9 cellular contexts compared by ENCODE assay signal in the genomic region with DNA sequence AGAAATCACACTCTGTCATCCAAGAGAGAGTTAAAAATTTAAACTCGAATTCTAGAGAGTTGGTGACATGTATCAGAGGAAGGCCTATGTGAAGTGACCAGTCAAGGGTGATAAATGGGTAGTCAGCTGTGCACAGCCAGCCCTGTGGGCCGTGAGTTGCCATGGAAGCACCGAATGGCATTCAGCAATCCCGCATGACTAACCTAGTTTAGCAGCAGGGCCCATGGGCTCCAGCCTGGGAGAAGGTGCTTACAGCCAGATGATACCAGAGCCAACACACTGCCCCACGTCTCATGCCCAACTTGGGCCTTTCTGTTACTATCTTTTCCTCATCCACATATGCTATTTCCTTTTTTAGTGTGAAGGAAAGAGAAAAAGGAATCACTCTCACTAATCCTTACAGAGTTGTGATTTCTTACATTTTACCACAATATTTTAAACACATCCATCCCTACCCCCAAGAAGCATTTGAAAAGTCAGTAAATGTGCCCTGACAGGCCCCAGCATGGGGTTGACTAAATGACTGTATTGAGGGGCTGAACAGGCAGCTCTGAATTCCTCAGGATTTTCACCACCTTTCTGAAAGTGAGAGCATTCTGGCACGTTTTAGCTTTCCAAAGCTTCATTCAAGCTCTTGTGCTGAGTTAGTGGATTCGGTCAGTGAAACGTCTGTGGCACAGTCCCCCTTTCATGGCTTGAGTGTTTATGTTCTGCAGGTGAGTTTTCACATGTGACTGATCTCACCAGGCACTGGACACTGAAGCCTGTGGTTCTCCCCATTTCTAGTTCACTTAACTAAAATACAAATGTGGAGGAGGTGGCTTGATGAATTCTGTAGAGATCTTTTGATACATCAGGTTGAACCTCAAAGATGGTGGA.
DNase-seq lines count a peak whose midpoint lies in the region; ATAC-seq lines count a peak whose summit lies in the region.
"Had no signal": no experiment of that assay in that cellular context is flagged by ENCODE, and none has a peak within 500 bp of the region (broad histone marks: within the 10 kb centered on the region; RNA-seq: fewer than 3 reads in every experiment).

No MANE protein-coding gene starts in this region.

- no peak overlapping the region for H3K4me3 ChIP-seq in muscle layer of duodenum (ENCODE audit: low read depth in 1 of 2, low read length in 2 of 2)
- no peak overlapping the region for H3K4me3 ChIP-seq in effector memory CD4-positive, alpha-beta T cell (ENCODE audit: insufficient read depth, low read depth, low read length, poor library complexity, severe bottlenecking)
- H3K4me3 ChIP-seq: PC-9 had no signal

- H3K27ac ChIP-seq in muscle layer of duodenum (ENCODE audit: low read length), result peak overlapping the region; percentile 90
- no peak overlapping the region for H3K27ac ChIP-seq in effector memory CD4-positive, alpha-beta T cell (ENCODE audit: insufficient read depth, low read length, poor library complexity, severe bottlenecking)
- H3K27ac ChIP-seq: PC-9 had no signal

- peak; percentile 37 for ATAC-seq in HG02642 (IDR thresholded peaks at IDR 0.05; ENCODE audit: poor library complexity, unreplicated experiment)
- peak; percentile 73 for ATAC-seq in esophagus mucosa
- no peak for ATAC-seq in HG03521 (IDR thresholded peaks at IDR 0.05; ENCODE audit: unreplicated experiment)
- ATAC-seq in GM21526 (IDR thresholded peaks at IDR 0.05; ENCODE audit: low FRiP score, unreplicated experiment), result no peak

- peaks cover 21 to 61% of the 10 kb centered on the region in 2 donors for H3K4me1 ChIP-seq in muscle layer of duodenum (ENCODE audit: control insufficient read depth in 1 of 2, insufficient read depth in 2 of 2, low read length in 2 of 2)
- no peaks in the 10 kb centered on the region for H3K4me1 ChIP-seq in effector memory CD4-positive, alpha-beta T cell (ENCODE audit: control insufficient read depth, insufficient read depth, low read length, poor library complexity, severe bottlenecking)

- H3K36me3 ChIP-seq in muscle layer of duodenum (ENCODE audit: control insufficient read depth in 1 of 2, insufficient read depth in 2 of 2, low read length in 2 of 2), result no peaks in the 10 kb centered on the region
- H3K36me3 ChIP-seq in effector memory CD4-positive, alpha-beta T cell (ENCODE audit: control insufficient read depth, insufficient read depth, low read length), result no peaks in the 10 kb centered on the region

- no peaks in the 10 kb centered on the region for H3K9me3 ChIP-seq in muscle layer of duodenum (ENCODE audit: control insufficient read depth in 1 of 2, low read length in 2 of 2)
- H3K9me3 ChIP-seq in effector memory CD4-positive, alpha-beta T cell (ENCODE audit: control insufficient read depth, low read length), result no peaks in the 10 kb centered on the region

- no peaks in the 10 kb centered on the region for H3K27me3 ChIP-seq in muscle layer of duodenum (ENCODE audit: low read depth, low read length)
- no peaks in the 10 kb centered on the region for H3K27me3 ChIP-seq in effector memory CD4-positive, alpha-beta T cell (replicated peaks; ENCODE audit: control insufficient read depth, insufficient read depth, low read length, poor library complexity, severe bottlenecking)

- DNase-seq in Daoy (ENCODE audit: low read depth), result peak; percentile 85
- DNase-seq in RPMI7951 (ENCODE audit: low read depth), result peak; percentile 93
- DNase-seq in effector memory CD4-positive, alpha-beta T cell, result no peak

Comparison
In these comparisons a context has a peak if more than half of its experiments do, and no peak if none do; other contexts are left out.
1. DNase-seq: peak in Daoy (single experiment) and RPMI7951 (single experiment); none in effector memory CD4-positive, alpha-beta T cell (0 of 3).
2. ATAC-seq: peak in HG02642 (single experiment) and esophagus mucosa (single experiment); none in HG03521 (single experiment) and GM21526 (single experiment).